ENCODE assay signal across 28 cellular contexts in genomic region chr13:68467160-68467559, GRCh38.
"Had no signal": no experiment of that assay in that cellular context is flagged by ENCODE, and none has a peak within 500 bp of the region (broad histone marks: within the 10 kb centered on the region; RNA-seq: fewer than 3 reads in every experiment).

No MANE protein-coding gene starts in this region.

- H3K4me3 ChIP-seq: coronary artery, dorsolateral prefrontal cortex had no signal

- H3K27ac Mint-ChIP-seq: activated B cell treated with CpG ODN at 0.5 μM for 24 hours; activated CD8-positive, alpha-beta T cell treated with anti-CD3 and anti-CD28 coated beads for 36 hours; activated naive CD8-positive, alpha-beta T cell; activated T-helper 17 cell treated with anti-CD3 and anti-CD28 coated beads, Interleukin-2, amount 50 U/mL, for 72 hours; dendritic cell treated with granulocyte-macrophage colony-stimulating factor and Interleukin-4, amounts not matched to agents 40 ng/mL and 50 ng/mL, for 4 days; endodermal cell had no signal

- DNase-seq: activated B cell treated with CpG ODN at 0.5 μM for 24 hours; activated CD4-positive, alpha-beta T cell treated with anti-CD3 and anti-CD28 coated beads for 48 hours; activated CD4-positive, alpha-beta T cell treated with anti-CD3 and anti-CD28 coated beads, Interleukin-2, amount 50 U/mL, for 1 hour; activated CD4-positive, alpha-beta T cell treated with anti-CD3 and anti-CD28 coated beads, Interleukin-2, amount 50 U/mL, for 48 hours; activated CD8-positive, alpha-beta memory T cell treated with anti-CD3 and anti-CD28 coated beads for 24 hours; activated CD8-positive, alpha-beta T cell treated with anti-CD3 and anti-CD28 coated beads for 36 hours; activated effector memory CD4-positive, alpha-beta T cell treated with Interleukin-2 at 50 U/mL for 16 hours; activated gamma-delta T cell treated with Interleukin-2 at 50 U/mL for 16 hours; activated naive CD4-positive, alpha-beta T cell treated with anti-CD3 and anti-CD28 coated beads, Interleukin-2, amount 50 U/mL, for 16 hours; activated naive CD4-positive, alpha-beta T cell treated with Interleukin-2 at 50 U/mL for 16 hours; activated T-cell treated with anti-CD3 and anti-CD28 coated beads, Interleukin-2, amount 50 U/mL, for 4 hours; amniotic stem cell; anterior cingulate cortex; brain microvascular endothelial cell; dorsolateral prefrontal cortex; effector memory CD4-positive, alpha-beta T cell; endodermal cell; foreskin fibroblast; head of caudate nucleus; T1000; WERI-Rb-1 had no signal

- H3K9me3 Mint-ChIP-seq: endodermal cell had no signal

- H3K4me1 Mint-ChIP-seq: activated B cell treated with CpG ODN at 0.5 μM for 24 hours; activated T-helper 17 cell treated with anti-CD3 and anti-CD28 coated beads, Interleukin-2, amount 50 U/mL, for 72 hours; central memory CD8-positive, alpha-beta T cell; endodermal cell had no signal

- ATAC-seq: activated CD4-positive, CD25-positive, alpha-beta regulatory T cell treated with anti-CD3 and anti-CD28 coated beads, Interleukin-2, amount 50 U/mL, for 24 hours; activated CD8-positive, alpha-beta T cell treated with anti-CD3 and anti-CD28 coated beads for 36 hours; activated T-cell treated with anti-CD3 and anti-CD28 coated beads, Interleukin-2, amount 50 U/mL, for 4 hours; activated T-helper 17 cell treated with anti-CD3 and anti-CD28 coated beads, Interleukin-2, amount 50 U/mL, for 72 hours; esophagus mucosa had no signal

- H3K27me3 Mint-ChIP-seq: activated B cell treated with CpG ODN at 0.5 μM for 24 hours; activated CD8-positive, alpha-beta T cell treated with anti-CD3 and anti-CD28 coated beads for 36 hours; activated naive CD8-positive, alpha-beta T cell; activated T-helper 17 cell treated with anti-CD3 and anti-CD28 coated beads, Interleukin-2, amount 50 U/mL, for 72 hours; central memory CD8-positive, alpha-beta T cell; dendritic cell treated with granulocyte-macrophage colony-stimulating factor and Interleukin-4, amounts not matched to agents 40 ng/mL and 50 ng/mL, for 4 days had no signal

- H3K4me3 Mint-ChIP-seq: activated B cell treated with CpG ODN at 0.5 μM for 24 hours; activated CD8-positive, alpha-beta T cell treated with anti-CD3 and anti-CD28 coated beads for 36 hours; activated naive CD8-positive, alpha-beta T cell; activated T-cell treated with anti-CD3 and anti-CD28 coated beads, Interleukin-2, amount 50 U/mL, for 4 hours; activated T-helper 17 cell treated with anti-CD3 and anti-CD28 coated beads, Interleukin-2, amount 50 U/mL, for 72 hours; central memory CD8-positive, alpha-beta T cell; dendritic cell treated with granulocyte-macrophage colony-stimulating factor and Interleukin-4, amounts not matched to agents 40 ng/mL and 50 ng/mL, for 4 days; endodermal cell had no signal

- H3K36me3 Mint-ChIP-seq: activated naive CD8-positive, alpha-beta T cell had no signal

- H3K27ac ChIP-seq: brain microvascular endothelial cell, coronary artery, dorsolateral prefrontal cortex, WERI-Rb-1 had no signal

- H3K27me3 ChIP-seq: brain microvascular endothelial cell, dorsolateral prefrontal cortex had no signal

- H3K36me3 ChIP-seq: brain microvascular endothelial cell, WERI-Rb-1 had no signal
